ENCODE assay signal across 9 cellular contexts in the genomic region with DNA sequence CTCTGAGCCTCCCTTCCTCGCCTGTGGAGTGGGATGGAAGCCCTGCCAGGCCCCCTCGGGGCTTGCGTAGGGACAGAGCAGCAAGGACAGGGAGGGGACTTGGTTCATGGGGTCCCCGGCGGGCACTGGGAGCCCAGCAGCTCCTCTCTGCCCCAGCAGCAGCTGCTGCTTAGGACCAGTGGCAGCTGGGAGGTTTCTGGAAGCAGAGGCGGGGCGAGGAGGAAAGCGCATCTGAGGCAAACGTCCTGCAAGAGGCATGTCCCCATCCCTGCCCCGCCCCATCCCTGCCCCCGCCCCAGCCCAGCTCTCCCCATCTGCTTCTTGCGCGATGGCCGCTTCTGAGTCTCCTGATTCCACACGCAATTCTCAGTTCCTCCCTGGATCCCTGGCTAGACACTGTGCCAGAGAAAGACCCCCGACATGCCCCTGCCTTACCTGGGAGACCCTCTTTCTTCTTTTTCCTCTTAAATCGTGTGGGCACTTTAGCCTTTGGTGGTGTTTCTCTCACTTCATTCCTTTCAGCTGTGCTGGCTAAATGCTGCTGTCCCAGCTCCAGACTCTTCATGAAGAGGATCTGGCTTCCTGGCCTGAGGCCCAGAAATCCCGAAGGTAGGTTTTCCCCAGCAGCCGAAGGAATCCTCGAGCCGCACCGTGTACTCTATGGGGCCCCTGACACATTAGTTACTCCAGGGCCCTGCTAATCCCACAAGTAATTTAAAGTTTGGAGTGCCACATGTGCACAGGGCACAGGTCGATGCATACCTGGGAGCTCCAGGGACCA. TPM values are rescaled to one million over a fixed set of nuclear protein-coding genes. Genes with fewer than 3 reads are reported as not detected.
DNase-seq lines count a peak whose midpoint lies in the region; ATAC-seq and TF ChIP-seq lines count a peak whose summit lies in the region.
"Had no signal": no experiment of that assay in that cellular context is flagged by ENCODE, and none has a peak within 500 bp of the region (broad histone marks: within the 10 kb centered on the region; RNA-seq: fewer than 3 reads in every experiment).

No MANE protein-coding gene starts in this region.

- in situ Hi-C loops in astrocyte of the cerebellum (cut with HindIII; ENCODE audit: low sequenced_read_pairs) (loop anchor here (5.0 kb wide), 1 partner anchor 60 kb away; no protein-coding TSS in a partner anchor), transverse colon (cut with MboI; ENCODE audit: low pct_ligation_motif_present in 1 of 4, low pct_unique_long_range_greater_than_20kb in 1 of 4, low sequenced_read_pairs in 3 of 4) (loop anchor here in 2 of 4 donors (5.0 to 25.0 kb wide), 2 partner anchors 55 to 375 kb away; no protein-coding TSS in a partner anchor)

- H3K36me3 ChIP-seq in transverse colon: no peaks in the 10 kb centered on the region

- peak; percentile 39 for DNase-seq in NCI-H2171 treated with DMSO at 0.1 percent for 48 hours (lab: John Stamatoyannopoulos, UW)
- DNase-seq in NCI-H2171 (lab: John Stamatoyannopoulos, UW): no peak
- DNase-seq in astrocyte of the cerebellum (ENCODE audit: low read depth): peak; percentile 15
- DNase-seq in hepatic stellate cell (ENCODE audit: low spot score): peak; percentile 86
- peak; percentile 37 for DNase-seq in transverse colon
- no peak for DNase-seq in GM10248 (ENCODE audit: extremely low spot score)
- no peak for DNase-seq in activated CD4-positive, alpha-beta T cell treated with anti-CD3 and anti-CD28 coated beads for 48 hours

- POLR2A ChIA-PET in GM10248 (lab: Yijun Ruan, JAX): interaction anchor here (0.6 kb wide), 1 partner anchor 264 kb away, joined by 4 read pairs; no protein-coding TSS in a partner anchor

- TF ChIP-seq POLR2A in transverse colon (IDR thresholded peaks at IDR 0.05): no peak

- H3K27me3 ChIP-seq in transverse colon: no peaks in the 10 kb centered on the region

- TF ChIP-seq CTCF in astrocyte of the cerebellum (IDR thresholded peaks at IDR 0.05; ENCODE audit: low read depth, low read length, missing control alignments): no peak
- TF ChIP-seq CTCF in transverse colon (IDR thresholded peaks at IDR 0.05): no peak
- no peak for TF ChIP-seq CTCF in GM10248 (IDR thresholded peaks at IDR 0.05; ENCODE audit: control extremely low read depth, extremely low read depth, low read depth, missing control alignments)

- H3K4me1 ChIP-seq in transverse colon: peaks cover 9 to 31% (median 23%) of the 10 kb centered on the region in 4 donors

- no peak overlapping the region for H3K4me3 ChIP-seq in astrocyte of the cerebellum (ENCODE audit: low read depth, low read length)
- no peak overlapping the region for H3K4me3 ChIP-seq in transverse colon

- intact Hi-C loops in transverse colon (cut with DNase I; ENCODE audit: low total_unique reads): no loop called here

- 44 to 52% methylated on average over 4 to 21 of the region's 23 CpGs for WGBS in transverse colon (ENCODE audit: low coverage in 1 of 2), 2 donors

- no peak for ATAC-seq in HG03432 (IDR thresholded peaks at IDR 0.05; ENCODE audit: unreplicated experiment)

- H3K9me3 ChIP-seq in transverse colon: no peaks in the 10 kb centered on the region

- peak overlapping the region; percentile 41 to 58 (median 50) for H3K27ac ChIP-seq in transverse colon
- H3K27ac ChIP-seq: 22Rv1 had no signal

- CTCF ChIA-PET in GM10248 (lab: Yijun Ruan, JAX): interaction anchor here (1.4 to 1.7 kb wide), 3 partner anchors 10 to 366 kb away, joined by 3 to 4 read pairs (median 4); no protein-coding TSS in a partner anchor

- no peak for TF ChIP-seq EP300 in transverse colon (IDR thresholded peaks at IDR 0.05; ENCODE audit: low read depth)

RNA-seq across cellular contexts. Expression of gene OR2S2, which starts 4.4 kb away (rescaled TPM):
- total RNA-seq in transverse colon: not detected

RNA-seq across cellular contexts. Expression of gene SPAAR, which starts 53.0 kb away (rescaled TPM):
- 1 to 10 TPM in 1 of 4 donors, under 1 TPM in 1, not detected in 2; 0.68 to 2.5 TPM for total RNA-seq in transverse colon

RNA-seq across cellular contexts. Expression of gene HRCT1, which starts 56.3 kb away (rescaled TPM):
- total RNA-seq in transverse colon: 10 to 100 TPM; 23.9 to 60.2 (median 34.3) TPM

Comparison
In these comparisons a context has a peak if more than half of its experiments do, and no peak if none do; other contexts are left out.
1. DNase-seq: peak in NCI-H2171 treated with DMSO at 0.1 percent for 48 hours (single experiment), astrocyte of the cerebellum (single experiment), hepatic stellate cell (single experiment) and transverse colon (single experiment); none in NCI-H2171 (single experiment), GM10248 (single experiment) and activated CD4-positive, alpha-beta T cell treated with anti-CD3 and anti-CD28 coated beads for 48 hours (single experiment).